11 cellular contexts compared by ENCODE assay signal in genomic region chr10:7406712-7407333, GRCh38.
DNase-seq lines count a peak whose midpoint lies in the region; ATAC-seq lines count a peak whose summit lies in the region.
"Had no signal": no experiment of that assay in that cellular context is flagged by ENCODE, and none has a peak within 500 bp of the region (broad histone marks: within the 10 kb centered on the region; RNA-seq: fewer than 3 reads in every experiment).

No MANE protein-coding gene starts in this region.

- H3K9me3 Mint-ChIP-seq in activated naive CD8-positive, alpha-beta T cell treated with anti-CD3 and anti-CD28 coated beads, Interleukin-2, amount 50 U/mL, for 24 hours, result no peaks in the 10 kb centered on the region
- H3K9me3 Mint-ChIP-seq in stimulated activated effector memory CD8-positive, alpha-beta T cell treated with anti-CD3 and anti-CD28 coated beads, Interleukin-12 subunit alpha, Interleukin-12 subunit beta, amount 100 ng/mL, for 72 hours, result no peaks in the 10 kb centered on the region

- no peak for DNase-seq in activated naive CD8-positive, alpha-beta T cell treated with anti-CD3 and anti-CD28 coated beads, Interleukin-2, amount 50 U/mL, for 24 hours
- peak; percentile 42 for DNase-seq in iPS-NIHi7 (ENCODE audit: extremely low spot score)
- DNase-seq in stimulated activated effector memory CD8-positive, alpha-beta T cell treated with anti-CD3 and anti-CD28 coated beads, Interleukin-12 subunit alpha, Interleukin-12 subunit beta, amount 100 ng/mL, for 72 hours (ENCODE audit: low spot score in 2 of 2), result no peak
- DNase-seq in NCI-H2227 treated with DMSO at 0.1 percent for 48 hours (lab: John Stamatoyannopoulos, UW), result no peak
- DNase-seq: NCI-H187 had no signal

- H3K27ac Mint-ChIP-seq in activated naive CD8-positive, alpha-beta T cell treated with anti-CD3 and anti-CD28 coated beads, Interleukin-2, amount 50 U/mL, for 24 hours, result peak overlapping the region; percentile 92
- H3K27ac Mint-ChIP-seq in stimulated activated effector memory CD8-positive, alpha-beta T cell treated with anti-CD3 and anti-CD28 coated beads, Interleukin-12 subunit alpha, Interleukin-12 subunit beta, amount 100 ng/mL, for 72 hours, result peak overlapping the region; percentile 71

- no peaks in the 10 kb centered on the region for H3K36me3 ChIP-seq in HUES48 (ENCODE audit: control insufficient read depth, insufficient read depth, low read length)

- ATAC-seq in activated naive CD8-positive, alpha-beta T cell treated with anti-CD3 and anti-CD28 coated beads, Interleukin-2, amount 50 U/mL, for 24 hours, result no peak
- ATAC-seq in stimulated activated effector memory CD8-positive, alpha-beta T cell treated with anti-CD3 and anti-CD28 coated beads, Interleukin-12 subunit alpha, Interleukin-12 subunit beta, amount 100 ng/mL, for 72 hours, result no peak
- ATAC-seq in HG03469 (IDR thresholded peaks at IDR 0.05; ENCODE audit: unreplicated experiment) (no peak), GM21447 (IDR thresholded peaks at IDR 0.05; ENCODE audit: unreplicated experiment) (no peak), GM21723 (IDR thresholded peaks at IDR 0.05; ENCODE audit: unreplicated experiment) (no peak)
- ATAC-seq: activated CD4-positive, CD25-positive, alpha-beta regulatory T cell treated with anti-CD3 and anti-CD28 coated beads, Interleukin-2, amount 50 U/mL, for 24 hours had no signal

- no peak overlapping the region for H3K27ac ChIP-seq in HUES48 (ENCODE audit: low read depth, low read length)
- H3K27ac ChIP-seq: epithelial cell of prostate had no signal

- H3K4me1 Mint-ChIP-seq in activated naive CD8-positive, alpha-beta T cell treated with anti-CD3 and anti-CD28 coated beads, Interleukin-2, amount 50 U/mL, for 24 hours, result peaks cover 53% of the 10 kb centered on the region
- H3K4me1 Mint-ChIP-seq in stimulated activated effector memory CD8-positive, alpha-beta T cell treated with anti-CD3 and anti-CD28 coated beads, Interleukin-12 subunit alpha, Interleukin-12 subunit beta, amount 100 ng/mL, for 72 hours, result peaks cover 62% of the 10 kb centered on the region

- peak overlapping the region; percentile 89 for H3K4me3 Mint-ChIP-seq in activated naive CD8-positive, alpha-beta T cell treated with anti-CD3 and anti-CD28 coated beads, Interleukin-2, amount 50 U/mL, for 24 hours
- peak overlapping the region; percentile 97 for H3K4me3 Mint-ChIP-seq in stimulated activated effector memory CD8-positive, alpha-beta T cell treated with anti-CD3 and anti-CD28 coated beads, Interleukin-12 subunit alpha, Interleukin-12 subunit beta, amount 100 ng/mL, for 72 hours

- peaks cover 20% of the 10 kb centered on the region; the same call in 1 of the 2 replicates for H3K4me1 ChIP-seq in HUES48 (ENCODE audit: control insufficient read depth, insufficient read depth, low read length)

- peaks cover 58% of the 10 kb centered on the region for H3K27me3 ChIP-seq in HUES48 (ENCODE audit: control insufficient read depth, insufficient read depth, low read length)

- peaks cover 26% of the 10 kb centered on the region for H3K36me3 Mint-ChIP-seq in activated naive CD8-positive, alpha-beta T cell treated with anti-CD3 and anti-CD28 coated beads, Interleukin-2, amount 50 U/mL, for 24 hours (ENCODE audit: low read depth)
- H3K36me3 Mint-ChIP-seq in stimulated activated effector memory CD8-positive, alpha-beta T cell treated with anti-CD3 and anti-CD28 coated beads, Interleukin-12 subunit alpha, Interleukin-12 subunit beta, amount 100 ng/mL, for 72 hours, result peaks cover 43% of the 10 kb centered on the region

- H3K4me3 ChIP-seq in HUES48 (ENCODE audit: low read depth, low read length), result peak overlapping the region; percentile 83

- peaks cover 4% of the 10 kb centered on the region for H3K27me3 Mint-ChIP-seq in activated naive CD8-positive, alpha-beta T cell treated with anti-CD3 and anti-CD28 coated beads, Interleukin-2, amount 50 U/mL, for 24 hours

- H3K9ac ChIP-seq in HUES48 (ENCODE audit: low read depth, low read length), result peak overlapping the region; percentile 8; the same call in 1 of the 2 replicates

- H3K9me3 ChIP-seq in HUES48 (ENCODE audit: control insufficient read depth, insufficient read depth, low read length), result no peaks in the 10 kb centered on the region
